In the genomic region with DNA sequence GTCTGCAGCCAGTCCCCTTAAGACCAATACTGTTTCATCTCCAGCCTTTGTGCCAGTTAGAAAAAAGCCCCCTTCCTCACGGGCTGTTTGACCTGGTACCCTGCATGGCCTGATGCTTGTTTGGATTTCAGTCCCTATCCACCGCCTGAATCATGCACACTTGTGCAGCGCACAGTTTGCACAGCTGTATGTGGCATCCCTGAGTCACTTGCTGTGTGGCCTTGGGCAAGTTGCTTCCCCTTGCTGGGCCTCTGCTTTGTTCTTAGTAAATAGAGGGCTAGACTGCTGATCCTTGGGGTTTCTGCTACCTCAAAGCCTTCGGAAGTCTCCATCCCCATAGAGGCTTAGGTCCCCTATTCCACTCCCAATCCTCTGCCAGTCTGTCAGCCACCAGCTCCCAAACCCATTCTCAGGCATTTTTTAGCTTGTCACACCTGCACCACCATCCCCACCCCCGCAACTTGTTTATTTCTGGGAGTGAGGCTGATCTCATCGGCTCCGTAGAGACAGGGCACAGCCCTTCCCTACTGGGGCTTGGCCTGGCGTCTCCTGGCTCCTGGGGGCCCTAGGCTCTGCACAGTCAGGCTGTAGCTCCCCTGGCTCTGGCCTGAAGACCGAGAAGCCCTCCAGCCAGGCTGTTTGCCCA, we compare ENCODE assay signal across 1 cellular context.
TF ChIP-seq lines count a peak whose summit lies in the region.

No MANE protein-coding gene starts in this region.

TF ChIP-seq in endothelial cell of umbilical vein, 7 proteins besides CTCF, POLR2A, EP300 and RAD21:
- TF ChIP-seq GATA2 (IDR thresholded peaks at IDR 0.05; ENCODE audit: insufficient read depth, insufficient read length, low read depth, low read length) (no peak), POLR2AphosphoS5 (IDR thresholded peaks at IDR 0.05; ENCODE audit: insufficient read depth, low read depth, low read length) (no peak), FOS (IDR thresholded peaks at IDR 0.05; ENCODE audit: borderline replicate concordance, insufficient read depth, low read length) (no peak), MYC (IDR thresholded peaks at IDR 0.05; ENCODE audit: low read depth, low read length) (no peak), JUN (IDR thresholded peaks at IDR 0.05; ENCODE audit: borderline replicate concordance, insufficient read depth, insufficient read length, low read depth) (no peak), EZH2 (IDR thresholded peaks at IDR 0.05; ENCODE audit: borderline replicate concordance, low read depth, low read length, severe bottlenecking) (no peak)
- TF ChIP-seq, protein P1, sequence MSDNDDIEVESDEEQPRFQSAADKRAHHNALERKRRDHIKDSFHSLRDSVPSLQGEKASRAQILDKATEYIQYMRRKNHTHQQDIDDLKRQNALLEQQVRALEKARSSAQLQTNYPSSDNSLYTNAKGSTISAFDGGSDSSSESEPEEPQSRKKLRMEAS (IDR thresholded peaks at IDR 0.05; ENCODE audit: insufficient read depth, insufficient read length): no peak
